ENCODE assay signal across 8 cellular contexts in genomic region chr1:16644179-16645043, GRCh38.
DNase-seq lines count a peak whose midpoint lies in the region; ATAC-seq lines count a peak whose summit lies in the region.

No MANE protein-coding gene starts in this region.

- DNase-seq in D341Med (ENCODE audit: low spot score) (peak; percentile 99), HUDEP-2 (lab: John Stamatoyannopoulos, UW; ENCODE audit: unreplicated experiment in 76 of 76) (peak; percentile 57 to 100 (median 95)), NOMO-1 treated with DMSO at 0.1 percent for 48 hours (lab: John Stamatoyannopoulos, UW; ENCODE audit: unreplicated experiment) (peak; percentile 90), epidermal melanocyte (ENCODE audit: insufficient read length, low spot score) (peak; percentile 99), midbrain (lab: John Stamatoyannopoulos, UW) (peak; percentile 98)
- DNase-seq in activated CD8-positive, alpha-beta memory T cell treated with anti-CD3 and anti-CD28 coated beads, Interleukin-2, amount 50 U/mL, for 1 hour (ENCODE audit: extremely low read depth): peak; percentile 96
- DNase-seq in stimulated activated CD8-positive, alpha-beta memory T cell treated with anti-CD3 and anti-CD28 coated beads, Interleukin-15, amount 100 ng/mL, for 4 hours (ENCODE audit: low read depth in 2 of 2): peak; percentile 96 to 100

- peak; percentile 76 for ATAC-seq in GM21423 (IDR thresholded peaks at IDR 0.05; ENCODE audit: unreplicated experiment)

Comparison
In these comparisons a context has a peak if more than half of its experiments do, and no peak if none do; other contexts are left out.
1. Peak in every context shown above with its lines: DNase-seq and ATAC-seq.